13 cellular contexts compared by ENCODE assay signal in genomic region chr11:35282226-35282882, GRCh38.
DNase-seq lines count a peak whose midpoint lies in the region; ATAC-seq and TF ChIP-seq lines count a peak whose summit lies in the region.
"Had no signal": no experiment of that assay in that cellular context is flagged by ENCODE, and none has a peak within 500 bp of the region (broad histone marks: within the 10 kb centered on the region; RNA-seq: fewer than 3 reads in every experiment).

No MANE protein-coding gene starts in this region.

- H3K4me3 ChIP-seq in hepatocyte (no peak overlapping the region), suprapubic skin (no peak overlapping the region)
- H3K4me3 ChIP-seq: lower lobe of right lung had no signal

- CTCF ChIA-PET in T-cell (lab: Charles Lee): interaction anchor here in 1 of 2 donors (0.7 kb wide), 1 partner anchor 355 kb away, joined by 3 read pairs; no protein-coding TSS in a partner anchor

- no peaks in the 10 kb centered on the region for H3K36me3 Mint-ChIP-seq in T-cell
- H3K36me3 Mint-ChIP-seq: IgD-negative memory B cell had no signal

- H3K4me1 Mint-ChIP-seq in T-cell: peaks cover 4 to 7% (median 5%) of the 10 kb centered on the region in 3 donors

- TF ChIP-seq CTCF in hepatocyte (IDR thresholded peaks at IDR 0.05; ENCODE audit: poor library complexity) (no peak), suprapubic skin (IDR thresholded peaks at IDR 0.05) (no peak)

- DNase-seq in LHCN-M2 (ENCODE audit: low read depth): peak; percentile 77
- peak; percentile 26 for DNase-seq in hepatocyte (ENCODE audit: low spot score)
- DNase-seq in suprapubic skin (ENCODE audit: low spot score in 2 of 2): no peak
- DNase-seq in NOMO-1 treated with DMSO at 0.1 percent for 48 hours (lab: John Stamatoyannopoulos, UW; ENCODE audit: unreplicated experiment): no peak
- no peak for DNase-seq in T-cell
- DNase-seq: lower lobe of right lung, NCI-H774, small intestine had no signal

- TF ChIP-seq EP300 in suprapubic skin (IDR thresholded peaks at IDR 0.05): no peak

- H3K27me3 Mint-ChIP-seq in T-cell: no peaks in the 10 kb centered on the region
- H3K27me3 Mint-ChIP-seq: IgD-negative memory B cell had no signal

- peak overlapping the region; percentile 34 for H3K27ac ChIP-seq in adipose tissue (ENCODE audit: low read depth, low read length)
- H3K27ac ChIP-seq in hepatocyte: peak overlapping the region; percentile 32
- peak overlapping the region; percentile 77 for H3K27ac ChIP-seq in suprapubic skin
- H3K27ac ChIP-seq: lower lobe of right lung had no signal

- H3K4me1 ChIP-seq in hepatocyte (ENCODE audit: insufficient read depth) (no peaks in the 10 kb centered on the region), suprapubic skin (peaks cover 17% of the 10 kb centered on the region)
- H3K4me1 ChIP-seq: lower lobe of right lung had no signal

- TF ChIP-seq POLR2A in suprapubic skin (IDR thresholded peaks at IDR 0.05): no peak

- no peaks in the 10 kb centered on the region for H3K9me3 Mint-ChIP-seq in T-cell
- H3K9me3 Mint-ChIP-seq: IgD-negative memory B cell; T-helper 2 cell treated with Interferon-gamma antibody and Interleukin-4, amounts not matched to agents 5 μg/mL and 100 μg/mL, for 36 hours had no signal

- no peaks in the 10 kb centered on the region for H3K79me2 ChIP-seq in hepatocyte

- no peak overlapping the region for H3K4me2 ChIP-seq in hepatocyte

- no peak overlapping the region for H3K27ac Mint-ChIP-seq in T-cell
- H3K27ac Mint-ChIP-seq: IgD-negative memory B cell; T-helper 2 cell treated with Interferon-gamma antibody and Interleukin-4, amounts not matched to agents 5 μg/mL and 100 μg/mL, for 36 hours had no signal

- no peaks in the 10 kb centered on the region for H3K9me2 ChIP-seq in hepatocyte (replicated peaks; ENCODE audit: insufficient read depth)

- H3K36me3 ChIP-seq in hepatocyte (replicated peaks; ENCODE audit: insufficient read depth, low read depth) (no peaks in the 10 kb centered on the region), suprapubic skin (no peaks in the 10 kb centered on the region)
- H3K36me3 ChIP-seq: lower lobe of right lung had no signal

- H2AFZ ChIP-seq in hepatocyte: no peak overlapping the region

- POLR2A ChIA-PET in T-cell (lab: Charles Lee): interaction anchor here in 1 of 2 donors (0.6 kb wide), 1 partner anchor 14 kb away, joined by 3 read pairs; no protein-coding TSS in a partner anchor

- H3K4me3 Mint-ChIP-seq in T-cell: no peak overlapping the region
- H3K4me3 Mint-ChIP-seq: IgD-negative memory B cell; T-helper 2 cell treated with Interferon-gamma antibody and Interleukin-4, amounts not matched to agents 5 μg/mL and 100 μg/mL, for 36 hours had no signal

- no peaks in the 10 kb centered on the region for H4K20me1 ChIP-seq in hepatocyte (ENCODE audit: insufficient read depth, poor library complexity, severe bottlenecking)

- 63 to 89% (median 75%) methylated on average over 2 of the region's 2 CpGs for WGBS in adipose tissue, 3 donors
- WGBS in hepatocyte (ENCODE audit: low lambda C conversion rate, missing lambda C conversion rate): 66% methylated on average over 2 of the region's 2 CpGs
- 73% methylated on average over 2 of the region's 2 CpGs for WGBS in suprapubic skin

- H3K27me3 ChIP-seq in hepatocyte: no peaks in the 10 kb centered on the region
- H3K27me3 ChIP-seq in suprapubic skin: no peaks in the 10 kb centered on the region

- ATAC-seq in HG03095 (IDR thresholded peaks at IDR 0.05; ENCODE audit: unreplicated experiment) (no peak), T-cell (replicated peaks in 1 of 4) (no peak), HG03097 (IDR thresholded peaks at IDR 0.05; ENCODE audit: low FRiP score, unreplicated experiment) (no peak)

- H3K9me3 ChIP-seq in hepatocyte (ENCODE audit: low read depth) (no peaks in the 10 kb centered on the region), suprapubic skin (no peaks in the 10 kb centered on the region)
- H3K9me3 ChIP-seq: lower lobe of right lung had no signal

Comparison
In these comparisons a context has a peak if more than half of its experiments do, and no peak if none do; other contexts are left out.
1. DNase-seq: peak in LHCN-M2 (single experiment) and hepatocyte (single experiment); none in suprapubic skin (0 of 2), NOMO-1 treated with DMSO at 0.1 percent for 48 hours (single experiment) and T-cell (0 of 34).
2. Peak in every context shown above with its lines, with median percentiles within 50 percentile points of each other: H3K27ac ChIP-seq.